15 cellular contexts compared by ENCODE assay signal in genomic region chr5:43769576-43770352, GRCh38.
DNase-seq lines count a peak whose midpoint lies in the region; ATAC-seq and TF ChIP-seq lines count a peak whose summit lies in the region.
"Had no signal": no experiment of that assay in that cellular context is flagged by ENCODE, and none has a peak within 500 bp of the region (broad histone marks: within the 10 kb centered on the region; RNA-seq: fewer than 3 reads in every experiment).

No MANE protein-coding gene starts in this region.

- H3K9me3 ChIP-seq in colonic mucosa (no peaks in the 10 kb centered on the region), subcutaneous abdominal adipose tissue (ENCODE audit: control insufficient read depth in 5 of 5, low read length in 5 of 5) (no peaks in the 10 kb centered on the region)
- H3K9me3 ChIP-seq: right lobe of liver had no signal

- H3K4me1 ChIP-seq in colonic mucosa (no peaks in the 10 kb centered on the region), subcutaneous abdominal adipose tissue (ENCODE audit: control insufficient read depth in 5 of 5, insufficient read depth in 5 of 5, low read length in 5 of 5) (peaks cover 0 to 12% (median 4%) of the 10 kb centered on the region in 5 donors)
- H3K4me1 ChIP-seq: right lobe of liver had no signal

- no peak for ATAC-seq in GM19455 (IDR thresholded peaks at IDR 0.05; ENCODE audit: unreplicated experiment)
- ATAC-seq: activated T-cell treated with anti-CD3 and anti-CD28 coated beads, Interleukin-2, amount 50 U/mL, for 4 hours; right lobe of liver had no signal

- H3K36me3 ChIP-seq in colonic mucosa: no peaks in the 10 kb centered on the region
- H3K36me3 ChIP-seq in subcutaneous abdominal adipose tissue (ENCODE audit: control insufficient read depth in 5 of 5, insufficient read depth in 5 of 5, low read length in 5 of 5): no peaks in the 10 kb centered on the region
- H3K36me3 ChIP-seq: right lobe of liver had no signal

- no peak overlapping the region for H3K4me3 ChIP-seq in colonic mucosa
- peak overlapping the region in 1 of 5 donors; percentile 2 for H3K4me3 ChIP-seq in subcutaneous abdominal adipose tissue (ENCODE audit: low read depth in 1 of 5, low read length in 5 of 5)
- H3K4me3 ChIP-seq: right lobe of liver had no signal

- H3K9ac ChIP-seq in colonic mucosa (ENCODE audit: low read depth in 2 of 2, low read length in 2 of 2): no peak overlapping the region
- no peak overlapping the region for H3K9ac ChIP-seq in subcutaneous abdominal adipose tissue (ENCODE audit: low read length in 5 of 5)

- no peaks in the 10 kb centered on the region for H3K27me3 ChIP-seq in colonic mucosa
- H3K27me3 ChIP-seq in subcutaneous abdominal adipose tissue (ENCODE audit: control insufficient read depth in 5 of 5, insufficient read depth in 4 of 5, low read length in 5 of 5): no peaks in the 10 kb centered on the region
- H3K27me3 ChIP-seq: right lobe of liver had no signal

- H3K27ac ChIP-seq in colonic mucosa (peak overlapping the region; percentile 6), subcutaneous abdominal adipose tissue (ENCODE audit: low read depth, low read length) (peak overlapping the region; percentile 72)
- H3K27ac ChIP-seq: right lobe of liver had no signal

- intact Hi-C loops in colonic mucosa (cut with DNase I): no loop called here

- no peak for TF ChIP-seq CTCF in colonic mucosa (IDR thresholded peaks at IDR 0.05)

- DNase-seq in GOT3 (lab: John Stamatoyannopoulos, UW): peak; percentile 48
- no peak for DNase-seq in colonic mucosa
- peak; percentile 3 for DNase-seq in left kidney (ENCODE audit: low read depth, low spot score)
- DNase-seq in GM19240 (ENCODE audit: insufficient read length, low spot score): no peak
- no peak for DNase-seq in mesenteric fat pad (ENCODE audit: low spot score)
- DNase-seq in stimulated activated naive CD4-positive, alpha-beta T cell treated with Interleukin-2 at 50 U/mL for 16 hours (lab: John Stamatoyannopoulos, UW): no peak
- DNase-seq: activated B cell treated with CpG ODN at 0.5 μM for 24 hours; activated T-cell treated with anti-CD3 and anti-CD28 coated beads, Interleukin-2, amount 50 U/mL, for 4 hours; caudate nucleus; MV-4-11; NCI-H510A treated with DMSO at 0.1 percent for 48 hours; right lobe of liver; SHP77 treated with DMSO at 0.1 percent for 48 hours had no signal

Comparison
In these comparisons a context has a peak if more than half of its experiments do, and no peak if none do; other contexts are left out.
1. DNase-seq: peak in GOT3 (single experiment) and left kidney (single experiment); none in colonic mucosa (single experiment), GM19240 (single experiment), mesenteric fat pad (single experiment) and stimulated activated naive CD4-positive, alpha-beta T cell treated with Interleukin-2 at 50 U/mL for 16 hours (single experiment).